In genomic region chr11:68150029-68150428, GRCh38 we compare ENCODE assay signal across 11 cellular contexts. TPM values are rescaled to one million over a fixed set of nuclear protein-coding genes. Genes with fewer than 3 reads are reported as not detected.
DNase-seq lines count a peak whose midpoint lies in the region; ATAC-seq and TF ChIP-seq lines count a peak whose summit lies in the region.
"Had no signal": no experiment of that assay in that cellular context is flagged by ENCODE, and none has a peak within 500 bp of the region (broad histone marks: within the 10 kb centered on the region; RNA-seq: fewer than 3 reads in every experiment).

No MANE protein-coding gene starts in this region.

- H3K27ac ChIP-seq in RWPE1: no peak overlapping the region
- H3K27ac ChIP-seq: epithelial cell of prostate had no signal

- TF ChIP-seq CTCF in RWPE1 (conservative IDR thresholded peaks at IDR 0.05; ENCODE audit: low read depth) (no peak), fibroblast of mammary gland (conservative IDR thresholded peaks at IDR 0.05; ENCODE audit: control insufficient read depth, insufficient read depth, low read depth, low read length) (no peak)

- no peak overlapping the region for H3K4me3 ChIP-seq in fibroblast of mammary gland (ENCODE audit: control insufficient read depth, low read depth, low read length)
- H3K4me3 ChIP-seq: GM12878 had no signal

- DNase-seq in HuH-7.5 (ENCODE audit: low spot score) (peak; percentile 63), RWPE1 (ENCODE audit: low spot score) (peak; percentile 45), fibroblast of mammary gland (ENCODE audit: low read depth) (peak; percentile 21), renal cortical epithelial cell (ENCODE audit: low read depth) (peak; percentile 70), DMS153 (lab: John Stamatoyannopoulos, UW) (no peak)
- DNase-seq: immature natural killer cell, NCI-H187 treated with DMSO at 0.1 percent for 48 hours had no signal

- ATAC-seq in GM21526 (IDR thresholded peaks at IDR 0.05; ENCODE audit: low FRiP score, unreplicated experiment): no peak
- no peak for ATAC-seq in GM18502 (IDR thresholded peaks at IDR 0.05; ENCODE audit: poor library complexity, unreplicated experiment)
- ATAC-seq: GM12878 had no signal

- CTCF ChIA-PET in RWPE1 (lab: Yijun Ruan, JAX): interaction anchor here (0.6 kb wide), 1 partner anchor 57 kb away, joined by 3 read pairs; no protein-coding TSS in a partner anchor

- POLR2A ChIA-PET in RWPE1 (lab: Yijun Ruan, JAX; ENCODE audit: low non-redundant PET): no interaction called here

RNA-seq across cellular contexts. Expression of gene CHKA, which starts 28.8 kb away (rescaled TPM):
- 6.6 and 23.6 TPM in 2 replicates for total RNA-seq in renal cortical epithelial cell
